8 cellular contexts compared by ENCODE assay signal in genomic region chr1:83860506-83861221, GRCh38.
DNase-seq lines count a peak whose midpoint lies in the region; ATAC-seq and TF ChIP-seq lines count a peak whose summit lies in the region.

No MANE protein-coding gene starts in this region.

- H3K27me3 ChIP-seq in parathyroid adenoma (ENCODE audit: control insufficient read depth, insufficient read depth, low read length), result no peaks in the 10 kb centered on the region
- no peaks in the 10 kb centered on the region for H3K27me3 ChIP-seq in thymus (ENCODE audit: control insufficient read depth, insufficient read depth)

- WGBS in thymus, result 4% methylated on average over 53 of the region's 53 CpGs

- H3K27ac ChIP-seq in parathyroid adenoma (peak overlapping the region; percentile 94), thymus (ENCODE audit: low read depth) (peak overlapping the region; percentile 69)

- peak overlapping the region; percentile 52 for H3K4me2 ChIP-seq in parathyroid adenoma (ENCODE audit: low read length)

- intact Hi-C loops in Right ventricle myocardium superior (cut with DNase I), result no loop called here

- no peaks in the 10 kb centered on the region for H3K36me3 ChIP-seq in parathyroid adenoma (ENCODE audit: control insufficient read depth, insufficient read depth, low read length)
- H3K36me3 ChIP-seq in thymus (ENCODE audit: control insufficient read depth, insufficient read depth), result no peaks in the 10 kb centered on the region

- peak overlapping the region; percentile 100 for H2AFZ ChIP-seq in parathyroid adenoma

- H3K4me3 ChIP-seq in parathyroid adenoma (ENCODE audit: low read depth, low read length), result peak overlapping the region; percentile 43
- H3K4me3 ChIP-seq in thymus (ENCODE audit: low read length), result peak overlapping the region; percentile 84

- peak overlapping the region; percentile 76 for H3K9ac ChIP-seq in parathyroid adenoma

- no peaks in the 10 kb centered on the region for H3K79me2 ChIP-seq in parathyroid adenoma

- no peaks in the 10 kb centered on the region for H3K4me1 ChIP-seq in parathyroid adenoma
- H3K4me1 ChIP-seq in thymus (ENCODE audit: control insufficient read depth, insufficient read depth, low read length), result no peaks in the 10 kb centered on the region

- no peaks in the 10 kb centered on the region for H3K9me3 ChIP-seq in parathyroid adenoma (ENCODE audit: control insufficient read depth, low read length)
- no peaks in the 10 kb centered on the region for H3K9me3 ChIP-seq in thymus (ENCODE audit: control insufficient read depth)

- peak; percentile 6 to 17 for DNase-seq in NCI-H187 (lab: John Stamatoyannopoulos, UW)
- no peak for DNase-seq in NCI-H187 treated with DMSO at 0.1 percent for 48 hours (lab: John Stamatoyannopoulos, UW)
- DNase-seq in OCI-M1 (lab: John Stamatoyannopoulos, UW), result peak; percentile 79
- peak; percentile 72 for DNase-seq in activated naive CD4-positive, alpha-beta T cell treated with Interleukin-2 at 50 U/mL for 16 hours
- DNase-seq in Right ventricle myocardium superior, result peak; percentile 91

- ATAC-seq in HG03103 (IDR thresholded peaks at IDR 0.05; ENCODE audit: low read depth, unreplicated experiment), result peak; percentile 98
- peak; percentile 99 for ATAC-seq in Right ventricle myocardium superior (ENCODE audit: poor library complexity)

- peak; percentile 77 for TF ChIP-seq CTCF in parathyroid adenoma (IDR thresholded peaks at IDR 0.05)
